Comparison of ENCODE assay signal across 23 cellular contexts in the genomic region with DNA sequence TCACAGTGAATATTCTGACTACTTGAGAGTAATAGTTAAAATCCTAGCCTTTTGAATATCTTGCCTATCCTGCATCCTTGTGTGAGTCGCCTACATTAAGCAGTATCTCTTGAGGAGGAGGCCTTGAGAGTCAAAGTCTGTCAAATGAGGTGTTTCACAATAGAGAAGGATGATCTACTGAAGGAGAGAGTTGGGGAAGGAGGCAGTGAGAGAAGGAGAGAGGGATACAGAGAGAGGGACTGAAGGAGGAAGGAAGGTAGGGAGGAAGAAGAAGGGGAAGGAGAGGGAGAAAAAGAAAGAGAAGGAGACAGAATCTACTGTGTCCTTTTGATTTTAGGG.
DNase-seq lines count a peak whose midpoint lies in the region; ATAC-seq and TF ChIP-seq lines count a peak whose summit lies in the region.
"Had no signal": no experiment of that assay in that cellular context is flagged by ENCODE, and none has a peak within 500 bp of the region (broad histone marks: within the 10 kb centered on the region; RNA-seq: fewer than 3 reads in every experiment).

No MANE protein-coding gene starts in this region.

- no peak overlapping the region for H3K4me2 ChIP-seq in mammary epithelial cell (ENCODE audit: insufficient read depth, low read depth, low read length)

- peaks cover 0 to 5% of the 10 kb centered on the region in 2 donors for H3K4me1 ChIP-seq in esophagus (ENCODE audit: control insufficient read depth in 2 of 2, insufficient read depth in 2 of 2, low read length in 1 of 2)
- peaks cover 7% of the 10 kb centered on the region for H3K4me1 ChIP-seq in vagina
- H3K4me1 ChIP-seq in mammary epithelial cell (ENCODE audit: insufficient read depth, low read length): peaks cover 4% of the 10 kb centered on the region
- H3K4me1 ChIP-seq: BE2C had no signal

- no peaks in the 10 kb centered on the region for H3K9me3 ChIP-seq in esophagus (ENCODE audit: control insufficient read depth in 2 of 2, insufficient read depth in 1 of 2, low read depth in 1 of 2, low read length in 1 of 2)
- no peaks in the 10 kb centered on the region for H3K9me3 ChIP-seq in vagina
- no peaks in the 10 kb centered on the region for H3K9me3 ChIP-seq in mammary epithelial cell (replicated peaks; ENCODE audit: insufficient read depth, low read length)
- H3K9me3 ChIP-seq: BE2C, Peyer's patch had no signal

- no peaks in the 10 kb centered on the region for H4K20me1 ChIP-seq in mammary epithelial cell (ENCODE audit: insufficient read depth, low read length)

- in situ Hi-C loops in mammary epithelial cell (cut with MboI; ENCODE audit: low sequenced_read_pairs in 2 of 2): no loop called here

- WGBS in esophagus, 2 donors: 54 to 59% methylated on average over 1 of the region's 1 CpG
- whole genome bisulfite sequencing in mammary epithelial cell (ENCODE audit: low coverage, missing lambda C conversion rate): 83% methylated on average over 1 of the region's 1 CpG

- no peak for ATAC-seq in GM21515 (IDR thresholded peaks at IDR 0.05; ENCODE audit: unreplicated experiment)

- no peak for TF ChIP-seq CTCF in nephron (IDR thresholded peaks at IDR 0.05; ENCODE audit: unreplicated experiment in 3 of 3)
- no peak for TF ChIP-seq CTCF in type B pancreatic cell (conservative IDR thresholded peaks at IDR 0.05)
- no peak for TF ChIP-seq CTCF in vagina (IDR thresholded peaks at IDR 0.05)
- no peak for TF ChIP-seq CTCF in mammary epithelial cell (conservative IDR thresholded peaks at IDR 0.05 in 1 of 2, IDR thresholded peaks at IDR 0.05 in 1 of 2; ENCODE audit: extremely low read depth in 1 of 2, insufficient read depth in 1 of 2, low read depth in 1 of 2, low read length in 2 of 2)

- no peak overlapping the region for H2AFZ ChIP-seq in mammary epithelial cell (ENCODE audit: low read depth, low read length)

- H3K27ac ChIP-seq in esophagus (ENCODE audit: low read depth in 2 of 2, low read length in 1 of 2) (peak overlapping the region; percentile 55 to 59), vagina (no peak overlapping the region), mammary epithelial cell (ENCODE audit: insufficient read depth, low read depth, low read length) (no peak overlapping the region)

- BruUV-seq in mammary epithelial cell (replicated peaks; lab: Mats Ljungman, UMichigan): no TSS peak

- no peaks in the 10 kb centered on the region for H3K79me2 ChIP-seq in mammary epithelial cell (ENCODE audit: insufficient read depth, low read length)

- CTCF ChIA-PET in mammary epithelial cell (lab: Charles Lee; ENCODE audit: low non-redundant PET): no interaction called here

- H3K4me3 Mint-ChIP-seq in nephron (no peak overlapping the region), type B pancreatic cell (peak overlapping the region; percentile 12)
- H3K4me3 Mint-ChIP-seq: CD14-positive monocyte; CD8-positive, alpha-beta memory T cell had no signal

- H3K4me3 ChIP-seq in esophagus (ENCODE audit: low read depth in 1 of 2, low read length in 2 of 2): no peak overlapping the region
- H3K4me3 ChIP-seq in vagina: no peak overlapping the region
- H3K4me3 ChIP-seq in mammary epithelial cell (replicated peaks in 1 of 3; ENCODE audit: insufficient read depth in 1 of 3, low read depth in 2 of 3, low read length in 3 of 3): no peak overlapping the region
- H3K4me3 ChIP-seq: Peyer's patch had no signal

- H3K36me3 ChIP-seq in esophagus (ENCODE audit: control insufficient read depth in 2 of 2, insufficient read depth in 2 of 2, low read length in 1 of 2) (no peaks in the 10 kb centered on the region), vagina (no peaks in the 10 kb centered on the region), mammary epithelial cell (ENCODE audit: insufficient read depth, low read length) (no peaks in the 10 kb centered on the region)
- H3K36me3 ChIP-seq: BE2C, Peyer's patch had no signal

- no peak overlapping the region for H3K9ac ChIP-seq in mammary epithelial cell (ENCODE audit: insufficient read depth, low read length)

- peaks cover 36% of the 10 kb centered on the region for H3K4me1 Mint-ChIP-seq in nephron
- H3K4me1 Mint-ChIP-seq in type B pancreatic cell (ENCODE audit: unreplicated experiment): peaks cover 29% of the 10 kb centered on the region
- H3K4me1 Mint-ChIP-seq: CD14-positive monocyte; CD8-positive, alpha-beta memory T cell had no signal

- H3K36me3 Mint-ChIP-seq in nephron (ENCODE audit: low read depth) (no peaks in the 10 kb centered on the region), type B pancreatic cell (no peaks in the 10 kb centered on the region)
- H3K36me3 Mint-ChIP-seq: CD14-positive monocyte had no signal

- H3K27me3 Mint-ChIP-seq in nephron (ENCODE audit: low read depth) (no peaks in the 10 kb centered on the region), type B pancreatic cell (no peaks in the 10 kb centered on the region)
- H3K27me3 Mint-ChIP-seq: CD8-positive, alpha-beta memory T cell had no signal

- intact Hi-C loops in vagina (cut with DNase I) (no loop called here), mammary epithelial cell (cut with micrococcal nuclease) (no loop called here)

- H3K9me3 Mint-ChIP-seq in nephron (peaks cover 3% of the 10 kb centered on the region), type B pancreatic cell (no peaks in the 10 kb centered on the region)

- H3K27me3 ChIP-seq in esophagus (ENCODE audit: control insufficient read depth in 1 of 2, insufficient read depth in 2 of 2, low read length in 2 of 2) (no peaks in the 10 kb centered on the region), vagina (no peaks in the 10 kb centered on the region), mammary epithelial cell (ENCODE audit: insufficient read depth, low read length) (no peaks in the 10 kb centered on the region)
- H3K27me3 ChIP-seq: BE2C, Peyer's patch had no signal

- H3K27ac Mint-ChIP-seq in nephron: peak overlapping the region; percentile 31 to 77 (median 34)
- H3K27ac Mint-ChIP-seq in type B pancreatic cell: peak overlapping the region; percentile 67
- H3K27ac Mint-ChIP-seq: CD14-positive monocyte; CD8-positive, alpha-beta memory T cell had no signal

- DNase-seq in NCI-H226 (peak; percentile 36), type B pancreatic cell (ENCODE audit: extremely low spot score, unreplicated experiment) (no peak), NCI-H345 (lab: John Stamatoyannopoulos, UW) (no peak), vagina (ENCODE audit: extremely low spot score in 2 of 2) (no peak), mammary epithelial cell (no peak)
- DNase-seq: ACHN; BE2C; CD8-positive, alpha-beta memory T cell; GF-D8; Karpas-422; NCI-H1436; NCI-H187; NCI-H2171 treated with DMSO at 0.1 percent for 48 hours; NCI-H446 treated with DMSO at 0.1 percent for 48 hours; NCI-H526; NCI-H82; NK-92 treated with Interleukin-12 subunit alpha and Interleukin-12 subunit beta, amount 100 ng/mL, for 24 hours; SHP77 treated with DMSO at 0.1 percent for 48 hours had no signal

- TF ChIP-seq POLR2A in vagina (IDR thresholded peaks at IDR 0.05): no peak

- dilution Hi-C loops in mammary epithelial cell (cut with HindIII; ENCODE audit: low sequenced_read_pairs): no loop called here

Comparison
In these comparisons a context has a peak if more than half of its experiments do, and no peak if none do; other contexts are left out.
1. H3K27ac ChIP-seq: peak in esophagus (2 of 2); none in vagina (single experiment) and mammary epithelial cell (single experiment).